In the genomic region with DNA sequence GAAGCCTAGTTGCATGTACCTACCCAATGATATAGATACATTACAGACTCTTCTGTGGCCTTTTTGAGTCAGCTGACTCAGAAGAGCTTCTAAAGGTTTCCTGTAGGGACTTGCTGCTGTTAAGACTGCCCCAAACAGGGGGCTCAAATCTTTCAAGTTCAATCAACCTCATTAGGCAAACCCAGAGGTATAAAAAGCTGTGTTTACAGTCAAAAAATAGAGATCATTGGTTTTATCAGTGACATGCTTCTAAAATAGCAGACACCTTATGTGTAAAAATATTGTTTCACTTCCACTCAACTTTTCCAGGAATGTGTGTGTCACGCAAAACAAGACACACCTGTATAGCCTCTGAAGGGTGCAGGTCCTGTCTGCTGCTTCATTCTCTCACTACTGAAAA, we compare ENCODE assay signal across 13 cellular contexts.
DNase-seq lines count a peak whose midpoint lies in the region; ATAC-seq and TF ChIP-seq lines count a peak whose summit lies in the region.
"Had no signal": no experiment of that assay in that cellular context is flagged by ENCODE, and none has a peak within 500 bp of the region (broad histone marks: within the 10 kb centered on the region; RNA-seq: fewer than 3 reads in every experiment).

No MANE protein-coding gene starts in this region.

- H3K36me3 ChIP-seq in ovary, result no peaks in the 10 kb centered on the region
- H3K36me3 ChIP-seq: lower lobe of right lung had no signal

- TF ChIP-seq POLR2A in ovary (IDR thresholded peaks at IDR 0.05), result no peak

- 83 to 97% (median 90%) methylated on average over 1 of the region's 1 CpG for WGBS in ovary, 3 donors

- H3K9me3 ChIP-seq in ovary, result no peaks in the 10 kb centered on the region
- H3K9me3 ChIP-seq: lower lobe of right lung had no signal

- H3K27me3 ChIP-seq in ovary, result no peaks in the 10 kb centered on the region

- intact Hi-C loops in ovary (cut with DNase I), result no loop called here

- TF ChIP-seq CTCF in GM12864 (IDR thresholded peaks at IDR 0.05; ENCODE audit: low read depth, low read length, missing control alignments) (no peak), ovary (IDR thresholded peaks at IDR 0.05) (no peak)

- H3K27ac ChIP-seq in ovary, result no peak overlapping the region
- H3K27ac ChIP-seq: lower lobe of right lung, PC-9 had no signal

- DNase-seq in GM12864 (ENCODE audit: low read depth) (peak; percentile 38), NCI-H1436 (lab: John Stamatoyannopoulos, UW) (no peak), ovary (no peak), SHP77 (lab: John Stamatoyannopoulos, UW) (no peak), NCI-H187 treated with DMSO at 0.1 percent for 48 hours (lab: John Stamatoyannopoulos, UW) (no peak)
- DNase-seq: activated CD4-positive, alpha-beta T cell treated with anti-CD3 and anti-CD28 coated beads, Interleukin-2, amount 50 U/mL, for 4 hours; lower lobe of right lung; NCI-H1092 treated with DMSO at 0.1 percent for 48 hours; NCI-H2227 treated with DMSO at 0.1 percent for 48 hours; PC-9 had no signal

- H3K4me3 ChIP-seq in GM12864 (ENCODE audit: low read depth, low read length), result no peak overlapping the region
- H3K4me3 ChIP-seq in ovary, result no peak overlapping the region
- H3K4me3 ChIP-seq: lower lobe of right lung, PC-9 had no signal

- TF ChIP-seq EP300 in ovary (IDR thresholded peaks at IDR 0.05), result no peak

- no peaks in the 10 kb centered on the region for H3K4me1 ChIP-seq in ovary (ENCODE audit: insufficient read depth)
- H3K4me1 ChIP-seq: lower lobe of right lung had no signal

- peak; percentile 59 for ATAC-seq in GM19035 (IDR thresholded peaks at IDR 0.05; ENCODE audit: unreplicated experiment)
- peak; percentile 59 for ATAC-seq in HG02571 (IDR thresholded peaks at IDR 0.05; ENCODE audit: unreplicated experiment)
- peak; percentile 57 for ATAC-seq in HG03378 (IDR thresholded peaks at IDR 0.05; ENCODE audit: unreplicated experiment)
- ATAC-seq: lower lobe of right lung had no signal
